2 cellular contexts compared by ENCODE assay signal in genomic region chr17:61470530-61471136, GRCh38.
TF ChIP-seq lines count a peak whose summit lies in the region.

No MANE protein-coding gene starts in this region.

TF ChIP-seq in A549, 52 proteins besides CTCF, POLR2A, EP300 and RAD21 (continued from another document):
- no peak for TF ChIP-seq EHMT2 (IDR thresholded peaks at IDR 0.05; ENCODE audit: low read depth)
- TF ChIP-seq SREBF2 (IDR thresholded peaks at IDR 0.05) = no peak
- no peak for TF ChIP-seq MAFK (IDR thresholded peaks at IDR 0.05; ENCODE audit: partially characterized antibody)
- TF ChIP-seq, protein P1, sequence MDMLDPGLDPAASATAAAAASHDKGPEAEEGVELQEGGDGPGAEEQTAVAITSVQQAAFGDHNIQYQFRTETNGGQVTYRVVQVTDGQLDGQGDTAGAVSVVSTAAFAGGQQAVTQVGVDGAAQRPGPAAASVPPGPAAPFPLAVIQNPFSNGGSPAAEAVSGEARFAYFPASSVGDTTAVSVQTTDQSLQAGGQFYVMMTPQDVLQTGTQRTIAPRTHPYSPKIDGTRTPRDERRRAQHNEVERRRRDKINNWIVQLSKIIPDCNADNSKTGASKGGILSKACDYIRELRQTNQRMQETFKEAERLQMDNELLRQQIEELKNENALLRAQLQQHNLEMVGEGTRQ (IDR thresholded peaks at IDR 0.05) = no peak
- TF ChIP-seq EHF (CRISPR knock-in tag; IDR thresholded peaks at IDR 0.05) = no peak
- no peak for TF ChIP-seq ZSCAN20 (CRISPR knock-in tag; IDR thresholded peaks at IDR 0.05)
- no peak for TF ChIP-seq JUN (IDR thresholded peaks at IDR 0.05)
- TF ChIP-seq NPAS2 (CRISPR knock-in tag; IDR thresholded peaks at IDR 0.05; ENCODE audit: borderline replicate concordance) = no peak

TF ChIP-seq in HCT116, 20 proteins besides CTCF, POLR2A, EP300 and RAD21 (continued from another document):
- no peak for TF ChIP-seq ZBTB33 (IDR thresholded peaks at IDR 0.05; ENCODE audit: extremely low read depth, insufficient replicate concordance, low read length)
- TF ChIP-seq ELF1 (IDR thresholded peaks at IDR 0.05; ENCODE audit: borderline replicate concordance, low read depth) = no peak
- TF ChIP-seq EZH2phosphoT487 (IDR thresholded peaks at IDR 0.05; ENCODE audit: borderline replicate concordance) = no peak
- TF ChIP-seq YY1 (IDR thresholded peaks at IDR 0.05; ENCODE audit: extremely low read depth, insufficient replicate concordance, low read depth, low read length) = no peak
- TF ChIP-seq SRF (IDR thresholded peaks at IDR 0.05; ENCODE audit: low read depth) = no peak
- no peak for TF ChIP-seq SIN3A (IDR thresholded peaks at IDR 0.05; ENCODE audit: low read depth)
- no peak for TF ChIP-seq EZH2 (IDR thresholded peaks at IDR 0.05)
- TF ChIP-seq REST (IDR thresholded peaks at IDR 0.05; ENCODE audit: low read depth) = no peak
- TF ChIP-seq FOSL1 (IDR thresholded peaks at IDR 0.05; ENCODE audit: low read depth) = no peak
- no peak for TF ChIP-seq CEBPB (IDR thresholded peaks at IDR 0.05; ENCODE audit: low read depth)
